Comparison of ENCODE assay signal across 10 cellular contexts in genomic region chr12:132071001-132071810, GRCh38.
DNase-seq lines count a peak whose midpoint lies in the region; ATAC-seq and TF ChIP-seq lines count a peak whose summit lies in the region.
"Had no signal": no experiment of that assay in that cellular context is flagged by ENCODE, and none has a peak within 500 bp of the region (broad histone marks: within the 10 kb centered on the region; RNA-seq: fewer than 3 reads in every experiment).

No MANE protein-coding gene starts in this region.

- no peak overlapping the region for H3K4me3 Mint-ChIP-seq in progenitor cell of endocrine pancreas (ENCODE audit: low read depth)
- H3K4me3 Mint-ChIP-seq in HFFc6, result no peak overlapping the region

- intact Hi-C loops in right cardiac atrium (cut with DNase I), result no loop called here

- no peak for TF ChIP-seq CTCF in HEK293 (tag by site-specific recombination; IDR thresholded peaks at IDR 0.05)
- no peak for TF ChIP-seq CTCF in progenitor cell of endocrine pancreas (IDR thresholded peaks at IDR 0.05; ENCODE audit: unreplicated experiment)
- no peak for TF ChIP-seq CTCF in HFFc6 (IDR thresholded peaks at IDR 0.05)

- H3K36me3 ChIP-seq in HEK293 (ENCODE audit: control insufficient read depth in 2 of 2, insufficient read depth in 1 of 2, low read length in 2 of 2) (peaks cover 11 to 69% of the 10 kb centered on the region in 2 experiments), Karpas-422 (ENCODE audit: insufficient read depth, low read length) (peaks cover 5% of the 10 kb centered on the region; the same call in 1 of the 2 replicates)

- H3K27ac ChIP-seq in HEK293 (ENCODE audit: extremely low read depth, low read depth, low read length), result no peak overlapping the region
- peak overlapping the region; percentile 95 for H3K27ac ChIP-seq in Karpas-422 (ENCODE audit: low read length)
- no peak overlapping the region for H3K27ac ChIP-seq in right cardiac atrium (ENCODE audit: low read length)
- H3K27ac ChIP-seq: body of pancreas had no signal

- H3K9me3 Mint-ChIP-seq in progenitor cell of endocrine pancreas (ENCODE audit: low read depth) (no peaks in the 10 kb centered on the region), HFFc6 (no peaks in the 10 kb centered on the region)

- H3K4me1 Mint-ChIP-seq in progenitor cell of endocrine pancreas (ENCODE audit: low read depth), result no peaks in the 10 kb centered on the region
- no peaks in the 10 kb centered on the region for H3K4me1 Mint-ChIP-seq in HFFc6 (ENCODE audit: low read depth)

- CTCF ChIA-PET in HEK293 (lab: Yijun Ruan, JAX), result interaction anchor here (0.6 to 0.7 kb wide), 2 partner anchors 467 to 624 kb away, joined by 3 read pairs; no protein-coding TSS in a partner anchor

- H3K36me3 Mint-ChIP-seq in progenitor cell of endocrine pancreas (ENCODE audit: insufficient read depth) (peaks cover 17% of the 10 kb centered on the region), HFFc6 (ENCODE audit: low read depth) (peaks cover 9% of the 10 kb centered on the region; the same call in 1 of the 2 replicates)

- H4K20me1 ChIP-seq in Karpas-422 (ENCODE audit: insufficient read depth, low read depth, low read length), result no peaks in the 10 kb centered on the region

- H3K27me3 Mint-ChIP-seq in progenitor cell of endocrine pancreas (no peaks in the 10 kb centered on the region), HFFc6 (ENCODE audit: insufficient read depth) (no peaks in the 10 kb centered on the region)

- H3K9me2 ChIP-seq in Karpas-422 (replicated peaks; ENCODE audit: insufficient read depth, low read length), result no peaks in the 10 kb centered on the region

- no peaks in the 10 kb centered on the region for H3K9me3 ChIP-seq in HEK293 (ENCODE audit: control insufficient read depth, insufficient read depth, low read depth, low read length)
- H3K9me3 ChIP-seq in Karpas-422 (ENCODE audit: low read length), result no peaks in the 10 kb centered on the region
- no peaks in the 10 kb centered on the region for H3K9me3 ChIP-seq in right cardiac atrium (ENCODE audit: control insufficient read depth, low read length)
- H3K9me3 ChIP-seq: body of pancreas had no signal

- H3K4me3 ChIP-seq in HEK293 (ENCODE audit: low read depth, low read length) (no peak overlapping the region), Karpas-422 (ENCODE audit: low read length) (peak overlapping the region; percentile 56), right cardiac atrium (ENCODE audit: low read length) (no peak overlapping the region)
- H3K4me3 ChIP-seq: body of pancreas had no signal

- WGBS in right cardiac atrium, result 85% methylated on average over 13 of the region's 13 CpGs

- peak; percentile 45 for DNase-seq in activated CD8-positive, alpha-beta memory T cell treated with anti-CD3 and anti-CD28 coated beads, Interleukin-2, amount 50 U/mL, for 48 hours
- DNase-seq in activated CD8-positive, alpha-beta memory T cell treated with anti-CD3 and anti-CD28 coated beads for 24 hours, result no peak
- peak; percentile 84 for DNase-seq in Karpas-422
- no peak for DNase-seq in progenitor cell of endocrine pancreas (ENCODE audit: low spot score, unreplicated experiment)
- no peak for DNase-seq in HFFc6
- DNase-seq in right cardiac atrium, result no peak
- no peak for DNase-seq in stimulated activated CD4-positive, alpha-beta T cell treated with anti-CD3 and anti-CD28 coated beads, Interleukin-2, amount 100 ng/mL, for 48 hours
- DNase-seq: body of pancreas, T-helper 1 cell had no signal

- H3K4me1 ChIP-seq in HEK293 (ENCODE audit: control insufficient read depth, insufficient read depth, low read length), result no peaks in the 10 kb centered on the region
- H3K4me1 ChIP-seq in Karpas-422 (ENCODE audit: low read length), result peaks cover 47% of the 10 kb centered on the region
- no peaks in the 10 kb centered on the region for H3K4me1 ChIP-seq in right cardiac atrium (ENCODE audit: control insufficient read depth, insufficient read depth, low read length)
- H3K4me1 ChIP-seq: body of pancreas had no signal

- POLR2A ChIA-PET in HEK293 (lab: Yijun Ruan, JAX), result no interaction called here

- no peak overlapping the region for H2AFZ ChIP-seq in Karpas-422 (ENCODE audit: low read length)

- peak overlapping the region; percentile 12 for H3K27ac Mint-ChIP-seq in progenitor cell of endocrine pancreas
- H3K27ac Mint-ChIP-seq in HFFc6, result no peak overlapping the region

- ATAC-seq in right cardiac atrium, result no peak
- ATAC-seq: body of pancreas had no signal

- peak overlapping the region; percentile 74 for H3K4me2 ChIP-seq in Karpas-422 (ENCODE audit: low read depth, low read length, poor library complexity, severe bottlenecking)

- H3K27me3 ChIP-seq in Karpas-422 (ENCODE audit: low read length) (no peaks in the 10 kb centered on the region), right cardiac atrium (ENCODE audit: control insufficient read depth, insufficient read depth) (no peaks in the 10 kb centered on the region)
- H3K27me3 ChIP-seq: body of pancreas had no signal

- H3K79me2 ChIP-seq in Karpas-422 (ENCODE audit: low read length), result peaks cover 8% of the 10 kb centered on the region; the same call in 1 of the 2 replicates

- peak overlapping the region; percentile 68 for H3K9ac ChIP-seq in Karpas-422 (ENCODE audit: low read length)

TF ChIP-seq in HEK293, 187 proteins besides CTCF, POLR2A, EP300 and RAD21:
- no peak for TF ChIP-seq ZNF624 (tag by site-specific recombination; IDR thresholded peaks at IDR 0.05)
- peak; percentile 76 for TF ChIP-seq EGR2 (tag by site-specific recombination; IDR thresholded peaks at IDR 0.05; ENCODE audit: low read depth)
- TF ChIP-seq ZFHX2 (tag by site-specific recombination; conservative IDR thresholded peaks at IDR 0.05), result peak; percentile 62
- TF ChIP-seq SP2 (tag by site-specific recombination; IDR thresholded peaks at IDR 0.05), result no peak
- no peak for TF ChIP-seq ZNF140 (tag by site-specific recombination; IDR thresholded peaks at IDR 0.05)
- TF ChIP-seq ZNF175 (tag by site-specific recombination; IDR thresholded peaks at IDR 0.05), result no peak
- TF ChIP-seq MYNN (tag by site-specific recombination; IDR thresholded peaks at IDR 0.05; ENCODE audit: borderline replicate concordance), result no peak
- no peak for TF ChIP-seq ZNF548 (tag by site-specific recombination; IDR thresholded peaks at IDR 0.05)
- no peak for TF ChIP-seq ZNF157 (tag by site-specific recombination; IDR thresholded peaks at IDR 0.05)
TF ChIP-seq in HEK293: peak in this region for 2.

Comparison
In these comparisons a context has a peak if more than half of its experiments do, and no peak if none do; other contexts are left out.
1. DNase-seq: peak in activated CD8-positive, alpha-beta memory T cell treated with anti-CD3 and anti-CD28 coated beads, Interleukin-2, amount 50 U/mL, for 48 hours (single experiment) and Karpas-422 (single experiment); none in activated CD8-positive, alpha-beta memory T cell treated with anti-CD3 and anti-CD28 coated beads for 24 hours (single experiment), progenitor cell of endocrine pancreas (single experiment), HFFc6 (single experiment), right cardiac atrium (0 of 3) and stimulated activated CD4-positive, alpha-beta T cell treated with anti-CD3 and anti-CD28 coated beads, Interleukin-2, amount 100 ng/mL, for 48 hours (0 of 2).